In the genomic region with DNA sequence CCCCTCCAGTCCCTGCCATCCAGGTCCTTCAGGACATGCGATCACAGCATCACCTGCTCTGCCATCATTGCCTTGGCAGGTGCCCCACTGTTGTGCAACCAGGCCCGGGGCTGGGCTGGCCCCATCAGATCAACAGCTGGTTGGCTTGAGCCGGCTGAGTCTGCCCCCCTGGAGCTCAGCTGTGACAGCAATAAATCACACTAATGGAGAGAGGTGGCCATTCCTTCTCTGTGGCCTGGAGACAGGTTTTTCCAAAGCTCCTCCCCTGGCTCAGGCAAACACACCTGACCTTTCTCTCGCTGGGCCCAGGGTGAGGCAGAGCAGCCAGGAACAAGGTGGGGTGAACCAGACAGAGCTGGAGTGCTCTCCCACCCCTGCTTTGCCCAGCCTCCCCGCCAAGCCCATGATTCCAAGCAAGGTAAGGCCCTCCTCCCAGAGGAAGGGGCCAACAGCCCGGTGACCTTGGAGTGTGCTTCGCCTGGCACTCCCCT, we compare ENCODE assay signal across 1 cellular context.
TF ChIP-seq lines count a peak whose summit lies in the region.

No MANE protein-coding gene starts in this region.

TF ChIP-seq in GM23338, 12 proteins besides CTCF, POLR2A, EP300 and RAD21 (continued from another document):
- TF ChIP-seq, protein P1, sequence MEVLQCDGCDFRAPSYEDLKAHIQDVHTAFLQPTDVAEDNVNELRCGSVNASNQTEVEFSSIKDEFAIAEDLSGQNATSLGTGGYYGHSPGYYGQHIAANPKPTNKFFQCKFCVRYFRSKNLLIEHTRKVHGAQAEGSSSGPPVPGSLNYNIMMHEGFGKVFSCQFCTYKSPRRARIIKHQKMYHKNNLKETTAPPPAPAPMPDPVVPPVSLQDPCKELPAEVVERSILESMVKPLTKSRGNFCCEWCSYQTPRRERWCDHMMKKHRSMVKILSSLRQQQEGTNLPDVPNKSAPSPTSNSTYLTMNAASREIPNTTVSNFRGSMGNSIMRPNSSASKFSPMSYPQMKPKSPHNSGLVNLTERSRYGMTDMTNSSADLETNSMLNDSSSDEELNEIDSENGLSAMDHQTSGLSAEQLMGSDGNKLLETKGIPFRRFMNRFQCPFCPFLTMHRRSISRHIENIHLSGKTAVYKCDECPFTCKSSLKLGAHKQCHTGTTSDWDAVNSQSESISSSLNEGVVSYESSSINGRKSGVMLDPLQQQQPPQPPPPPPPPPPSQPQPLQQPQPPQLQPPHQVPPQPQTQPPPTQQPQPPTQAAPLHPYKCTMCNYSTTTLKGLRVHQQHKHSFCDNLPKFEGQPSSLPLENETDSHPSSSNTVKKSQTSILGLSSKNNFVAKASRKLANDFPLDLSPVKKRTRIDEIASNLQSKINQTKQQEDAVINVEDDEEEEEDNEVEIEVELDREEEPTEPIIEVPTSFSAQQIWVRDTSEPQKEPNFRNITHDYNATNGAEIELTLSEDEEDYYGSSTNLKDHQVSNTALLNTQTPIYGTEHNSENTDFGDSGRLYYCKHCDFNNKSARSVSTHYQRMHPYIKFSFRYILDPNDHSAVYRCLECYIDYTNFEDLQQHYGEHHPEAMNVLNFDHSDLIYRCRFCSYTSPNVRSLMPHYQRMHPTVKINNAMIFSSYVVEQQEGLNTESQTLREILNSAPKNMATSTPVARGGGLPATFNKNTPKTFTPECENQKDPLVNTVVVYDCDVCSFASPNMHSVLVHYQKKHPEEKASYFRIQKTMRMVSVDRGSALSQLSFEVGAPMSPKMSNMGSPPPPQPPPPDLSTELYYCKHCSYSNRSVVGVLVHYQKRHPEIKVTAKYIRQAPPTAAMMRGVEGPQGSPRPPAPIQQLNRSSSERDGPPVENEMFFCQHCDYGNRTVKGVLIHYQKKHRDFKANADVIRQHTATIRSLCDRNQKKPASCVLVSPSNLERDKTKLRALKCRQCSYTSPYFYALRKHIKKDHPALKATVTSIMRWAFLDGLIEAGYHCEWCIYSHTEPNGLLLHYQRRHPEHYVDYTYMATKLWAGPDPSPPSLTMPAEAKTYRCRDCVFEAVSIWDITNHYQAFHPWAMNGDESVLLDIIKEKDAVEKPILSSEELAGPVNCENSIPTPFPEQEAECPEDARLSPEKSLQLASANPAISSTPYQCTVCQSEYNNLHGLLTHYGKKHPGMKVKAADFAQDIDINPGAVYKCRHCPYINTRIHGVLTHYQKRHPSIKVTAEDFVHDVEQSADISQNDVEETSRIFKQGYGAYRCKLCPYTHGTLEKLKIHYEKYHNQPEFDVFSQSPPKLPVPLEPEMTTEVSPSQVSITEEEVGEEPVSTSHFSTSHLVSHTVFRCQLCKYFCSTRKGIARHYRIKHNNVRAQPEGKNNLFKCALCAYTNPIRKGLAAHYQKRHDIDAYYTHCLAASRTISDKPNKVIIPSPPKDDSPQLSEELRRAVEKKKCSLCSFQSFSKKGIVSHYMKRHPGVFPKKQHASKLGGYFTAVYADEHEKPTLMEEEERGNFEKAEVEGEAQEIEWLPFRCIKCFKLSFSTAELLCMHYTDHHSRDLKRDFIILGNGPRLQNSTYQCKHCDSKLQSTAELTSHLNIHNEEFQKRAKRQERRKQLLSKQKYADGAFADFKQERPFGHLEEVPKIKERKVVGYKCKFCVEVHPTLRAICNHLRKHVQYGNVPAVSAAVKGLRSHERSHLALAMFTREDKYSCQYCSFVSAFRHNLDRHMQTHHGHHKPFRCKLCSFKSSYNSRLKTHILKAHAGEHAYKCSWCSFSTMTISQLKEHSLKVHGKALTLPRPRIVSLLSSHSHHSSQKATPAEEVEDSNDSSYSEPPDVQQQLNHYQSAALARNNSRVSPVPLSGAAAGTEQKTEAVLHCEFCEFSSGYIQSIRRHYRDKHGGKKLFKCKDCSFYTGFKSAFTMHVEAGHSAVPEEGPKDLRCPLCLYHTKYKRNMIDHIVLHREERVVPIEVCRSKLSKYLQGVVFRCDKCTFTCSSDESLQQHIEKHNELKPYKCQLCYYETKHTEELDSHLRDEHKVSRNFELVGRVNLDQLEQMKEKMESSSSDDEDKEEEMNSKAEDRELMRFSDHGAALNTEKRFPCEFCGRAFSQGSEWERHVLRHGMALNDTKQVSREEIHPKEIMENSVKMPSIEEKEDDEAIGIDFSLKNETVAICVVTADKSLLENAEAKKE (CRISPR knock-in tag; IDR thresholded peaks at IDR 0.05), result no peak
- TF ChIP-seq NANOG (IDR thresholded peaks at IDR 0.05; ENCODE audit: borderline replicate concordance), result no peak
- TF ChIP-seq, protein P2, sequence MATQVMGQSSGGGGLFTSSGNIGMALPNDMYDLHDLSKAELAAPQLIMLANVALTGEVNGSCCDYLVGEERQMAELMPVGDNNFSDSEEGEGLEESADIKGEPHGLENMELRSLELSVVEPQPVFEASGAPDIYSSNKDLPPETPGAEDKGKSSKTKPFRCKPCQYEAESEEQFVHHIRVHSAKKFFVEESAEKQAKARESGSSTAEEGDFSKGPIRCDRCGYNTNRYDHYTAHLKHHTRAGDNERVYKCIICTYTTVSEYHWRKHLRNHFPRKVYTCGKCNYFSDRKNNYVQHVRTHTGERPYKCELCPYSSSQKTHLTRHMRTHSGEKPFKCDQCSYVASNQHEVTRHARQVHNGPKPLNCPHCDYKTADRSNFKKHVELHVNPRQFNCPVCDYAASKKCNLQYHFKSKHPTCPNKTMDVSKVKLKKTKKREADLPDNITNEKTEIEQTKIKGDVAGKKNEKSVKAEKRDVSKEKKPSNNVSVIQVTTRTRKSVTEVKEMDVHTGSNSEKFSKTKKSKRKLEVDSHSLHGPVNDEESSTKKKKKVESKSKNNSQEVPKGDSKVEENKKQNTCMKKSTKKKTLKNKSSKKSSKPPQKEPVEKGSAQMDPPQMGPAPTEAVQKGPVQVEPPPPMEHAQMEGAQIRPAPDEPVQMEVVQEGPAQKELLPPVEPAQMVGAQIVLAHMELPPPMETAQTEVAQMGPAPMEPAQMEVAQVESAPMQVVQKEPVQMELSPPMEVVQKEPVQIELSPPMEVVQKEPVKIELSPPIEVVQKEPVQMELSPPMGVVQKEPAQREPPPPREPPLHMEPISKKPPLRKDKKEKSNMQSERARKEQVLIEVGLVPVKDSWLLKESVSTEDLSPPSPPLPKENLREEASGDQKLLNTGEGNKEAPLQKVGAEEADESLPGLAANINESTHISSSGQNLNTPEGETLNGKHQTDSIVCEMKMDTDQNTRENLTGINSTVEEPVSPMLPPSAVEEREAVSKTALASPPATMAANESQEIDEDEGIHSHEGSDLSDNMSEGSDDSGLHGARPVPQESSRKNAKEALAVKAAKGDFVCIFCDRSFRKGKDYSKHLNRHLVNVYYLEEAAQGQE (IDR thresholded peaks at IDR 0.05; ENCODE audit: unreplicated experiment), result no peak
- TF ChIP-seq EZH2phosphoT487 (IDR thresholded peaks at IDR 0.05; ENCODE audit: unreplicated experiment), result no peak
- no peak for TF ChIP-seq JUNB (IDR thresholded peaks at IDR 0.05; ENCODE audit: unreplicated experiment)
- TF ChIP-seq, protein P3, sequence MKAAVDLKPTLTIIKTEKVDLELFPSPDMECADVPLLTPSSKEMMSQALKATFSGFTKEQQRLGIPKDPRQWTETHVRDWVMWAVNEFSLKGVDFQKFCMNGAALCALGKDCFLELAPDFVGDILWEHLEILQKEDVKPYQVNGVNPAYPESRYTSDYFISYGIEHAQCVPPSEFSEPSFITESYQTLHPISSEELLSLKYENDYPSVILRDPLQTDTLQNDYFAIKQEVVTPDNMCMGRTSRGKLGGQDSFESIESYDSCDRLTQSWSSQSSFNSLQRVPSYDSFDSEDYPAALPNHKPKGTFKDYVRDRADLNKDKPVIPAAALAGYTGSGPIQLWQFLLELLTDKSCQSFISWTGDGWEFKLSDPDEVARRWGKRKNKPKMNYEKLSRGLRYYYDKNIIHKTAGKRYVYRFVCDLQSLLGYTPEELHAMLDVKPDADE (IDR thresholded peaks at IDR 0.05), result no peak
- no peak for TF ChIP-seq EZH2 (IDR thresholded peaks at IDR 0.05; ENCODE audit: low read depth, unreplicated experiment)
- TF ChIP-seq STAT1 (IDR thresholded peaks at IDR 0.05; ENCODE audit: unreplicated experiment), result no peak
